ENCODE assay signal across 21 cellular contexts in genomic region chr2:142707318-142707717, GRCh38.
"Had no signal": no experiment of that assay in that cellular context is flagged by ENCODE, and none has a peak within 500 bp of the region (broad histone marks: within the 10 kb centered on the region; RNA-seq: fewer than 3 reads in every experiment).

No MANE protein-coding gene starts in this region.

- H3K27me3 ChIP-seq: pancreas, suprapubic skin, transverse colon, upper lobe of right lung, uterus had no signal

- H3K36me3 ChIP-seq: pancreas, suprapubic skin, transverse colon, upper lobe of right lung, uterus had no signal

- H3K27ac ChIP-seq: pancreas, suprapubic skin, transverse colon, upper lobe of right lung, uterus had no signal

- H3K4me3 ChIP-seq: lung, pancreas, smooth muscle cell, suprapubic skin, transverse colon, upper lobe of right lung, uterus had no signal

- FAIRE-seq: frontal cortex, keratinocyte, pancreas had no signal

- DNase-seq: cortex of kidney; effector memory CD8-positive, alpha-beta T cell; hypothalamus; natural killer cell; occipital lobe; pancreas; stimulated activated CD4-positive, alpha-beta T cell treated with anti-CD3 and anti-CD28 coated beads, Interleukin-12 subunit alpha, Interleukin-12 subunit beta, amount 100 ng/mL, for 4 hours; stimulated activated CD4-positive, alpha-beta T cell treated with anti-CD3 and anti-CD28 coated beads, Interleukin-1b, Interleukin-23, amount 100 ng/mL, for 48 hours; stimulated activated CD4-positive, alpha-beta T cell treated with anti-CD3 and anti-CD28 coated beads, Interleukin-4, amount 100 ng/mL, for 1 hour; stimulated activated CD8-positive, alpha-beta memory T cell treated with anti-CD3 and anti-CD28 coated beads, Interleukin-4, amount 100 ng/mL, for 48 hours; stimulated activated naive CD4-positive, alpha-beta T cell; stimulated activated naive CD8-positive, alpha-beta T cell treated with anti-CD3 and anti-CD28 coated beads, Interleukin-15, amount 100 ng/mL, for 72 hours; transverse colon; upper lobe of right lung; uterus had no signal

- H3K4me1 ChIP-seq: pancreas, suprapubic skin, transverse colon, upper lobe of right lung, uterus had no signal

- H3K9me3 ChIP-seq: pancreas, suprapubic skin, transverse colon, upper lobe of right lung, uterus had no signal

- ATAC-seq: effector memory CD8-positive, alpha-beta T cell; natural killer cell; pancreas; sciatic nerve; stimulated activated naive CD8-positive, alpha-beta T cell treated with anti-CD3 and anti-CD28 coated beads, Interleukin-15, amount 100 ng/mL, for 72 hours; upper lobe of right lung had no signal

- H3K4me2 ChIP-seq: smooth muscle cell had no signal
